ENCODE assay signal across 23 cellular contexts in the genomic region with DNA sequence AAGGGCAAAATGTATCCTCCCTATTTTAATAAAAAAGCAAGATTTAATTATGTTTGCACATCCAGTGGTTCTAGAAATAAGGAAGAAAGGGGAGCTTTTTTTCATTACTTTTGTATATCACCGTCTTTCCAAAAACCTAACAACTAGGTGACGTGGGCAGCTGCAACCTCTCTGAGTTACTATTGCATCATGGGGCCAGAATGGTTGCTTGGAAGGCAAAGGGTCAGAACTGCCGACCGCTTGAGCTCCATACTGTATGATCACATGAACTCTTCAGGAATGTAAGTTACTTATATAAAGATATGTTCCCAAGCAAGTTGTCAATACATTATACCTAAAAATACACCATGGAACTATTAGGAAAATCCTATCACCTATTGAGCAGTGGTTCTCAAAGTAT.
A peak's percentile ranks its signal among the peaks of the same experiment; 100 is the strongest.
DNase-seq lines count a peak whose midpoint lies in the region; ATAC-seq, FAIRE-seq and TF ChIP-seq lines count a peak whose summit lies in the region.
"Had no signal": no experiment of that assay in that cellular context is flagged by ENCODE, and none has a peak within 500 bp of the region (broad histone marks: within the 10 kb centered on the region; RNA-seq: fewer than 3 reads in every experiment).

No MANE protein-coding gene starts in this region.

- no peaks in the 10 kb centered on the region for H4K20me1 ChIP-seq in OCI-LY3 (ENCODE audit: insufficient read depth, low read length)
- no peaks in the 10 kb centered on the region for H4K20me1 ChIP-seq in K562 (replicated peaks; ENCODE audit: control insufficient read depth, insufficient read depth, low read length)
- H4K20me1 ChIP-seq: BLaER1 treated with 17β-estradiol and CSF1 and Interleukin-3, amounts not matched to agents 10 nM and 100 nM had no signal

- peak; percentile 23 for DNase-seq in activated CD4-positive, alpha-beta T cell treated with anti-CD3 and anti-CD28 coated beads, Interleukin-2, amount 10 ng/mL, durations not matched to agents 24 days and 14 days
- no peak for DNase-seq in activated CD4-positive, alpha-beta T cell treated with anti-CD3 and anti-CD28 coated beads for 36 hours
- no peak for DNase-seq in GM12892 (ENCODE audit: insufficient read length)
- DNase-seq in K562 (ENCODE audit: extremely low read depth in 1 of 4, low spot score in 3 of 4) = no peak
- no peak for DNase-seq in stimulated activated naive B cell treated with anti-CD40 and anti-IgM and Interleukin-4, amounts not matched to agents 10 μg/mL and 1 μg/mL and 100 μg/mL, for 72 hours
- no peak for DNase-seq in NCI-H2227 (lab: John Stamatoyannopoulos, UW; ENCODE audit: unreplicated experiment)
- no peak for DNase-seq in NCI-H1436 treated with DMSO at 0.1 percent for 48 hours (lab: John Stamatoyannopoulos, UW)
- DNase-seq: AML-193; Caco-2; Calu3; CD4-positive, alpha-beta T cell; CD8-positive, alpha-beta T cell; DMS79 treated with DMSO at 0.1 percent for 48 hours; GF-D8 had no signal

- CTCF ChIA-PET in activated CD4-positive, alpha-beta T cell treated with anti-CD3 and anti-CD28 coated beads for 36 hours (lab: Charles Lee) = interaction anchor here (0.7 kb wide), 1 partner anchor 112 kb away, joined by 3 read pairs; no protein-coding TSS in a partner anchor
- CTCF ChIA-PET in K562 (lab: Yijun Ruan, JAX; ENCODE audit: low intra/inter-chr PET ratio) = no interaction called here

- H3K4me3 Mint-ChIP-seq in activated CD4-positive, alpha-beta T cell treated with anti-CD3 and anti-CD28 coated beads, Interleukin-2, amount 10 ng/mL, durations not matched to agents 24 days and 14 days = no peak overlapping the region
- no peak overlapping the region for H3K4me3 Mint-ChIP-seq in activated CD4-positive, alpha-beta T cell treated with anti-CD3 and anti-CD28 coated beads for 36 hours
- H3K4me3 Mint-ChIP-seq in stimulated activated naive B cell treated with anti-CD40 and anti-IgM and Interleukin-4, amounts not matched to agents 10 μg/mL and 1 μg/mL and 100 μg/mL, for 72 hours = no peak overlapping the region
- H3K4me3 Mint-ChIP-seq: B cell; CD4-positive, alpha-beta T cell; CD8-positive, alpha-beta T cell had no signal

- TF ChIP-seq RAD21 in K562 (CRISPR knock-in tag; conservative IDR thresholded peaks at IDR 0.05 in 1 of 2, IDR thresholded peaks at IDR 0.05 in 1 of 2) = no peak

- in situ Hi-C loops in K562 (cut with MboI) = no loop called here

- H3K4me3 ChIP-seq in OCI-LY3 (ENCODE audit: low read length) (peak overlapping the region; percentile 58), K562 (no peak overlapping the region)
- H3K4me3 ChIP-seq: A549; BLaER1 treated with 17β-estradiol and CSF1 and Interleukin-3, amounts not matched to agents 10 nM and 100 nM had no signal

- no peak for ATAC-seq in activated CD4-positive, alpha-beta T cell treated with anti-CD3 and anti-CD28 coated beads for 36 hours
- ATAC-seq in K562 = no peak
- no peak for ATAC-seq in stimulated activated naive B cell treated with anti-CD40 and anti-IgM and Interleukin-4, amounts not matched to agents 10 μg/mL and 1 μg/mL and 100 μg/mL, for 72 hours (replicated peaks)
- ATAC-seq: A549; CD8-positive, alpha-beta T cell had no signal

- TF ChIP-seq EP300 in K562 (IDR thresholded peaks at IDR 0.05; ENCODE audit: low read length) = no peak

- H3K9me3 ChIP-seq in OCI-LY3 (ENCODE audit: insufficient read depth, low read length) (no peaks in the 10 kb centered on the region), K562 (replicated peaks; ENCODE audit: control insufficient read depth, insufficient read depth, low read depth, low read length) (no peaks in the 10 kb centered on the region)
- H3K9me3 ChIP-seq: A549; BLaER1 treated with 17β-estradiol and CSF1 and Interleukin-3, amounts not matched to agents 10 nM and 100 nM; Caco-2 had no signal

- 2% methylated on average over 4 of the region's 4 CpGs for WGBS in K562 (ENCODE audit: insufficient coverage, low coverage, missing lambda C conversion rate)

- H3K27ac Mint-ChIP-seq in activated CD4-positive, alpha-beta T cell treated with anti-CD3 and anti-CD28 coated beads, Interleukin-2, amount 10 ng/mL, durations not matched to agents 24 days and 14 days = no peak overlapping the region
- H3K27ac Mint-ChIP-seq in activated CD4-positive, alpha-beta T cell treated with anti-CD3 and anti-CD28 coated beads for 36 hours = no peak overlapping the region
- no peak overlapping the region for H3K27ac Mint-ChIP-seq in stimulated activated naive B cell treated with anti-CD40 and anti-IgM and Interleukin-4, amounts not matched to agents 10 μg/mL and 1 μg/mL and 100 μg/mL, for 72 hours
- H3K27ac Mint-ChIP-seq: B cell; CD4-positive, alpha-beta T cell; CD8-positive, alpha-beta T cell had no signal

- H3K4me1 ChIP-seq in OCI-LY3 (ENCODE audit: low read length) (peaks cover 100% of the 10 kb centered on the region), K562 (replicated peaks in 1 of 2; ENCODE audit: control insufficient read depth in 2 of 2, insufficient read depth in 2 of 2, low read length in 2 of 2) (no peaks in the 10 kb centered on the region)
- H3K4me1 ChIP-seq: A549, Caco-2 had no signal

- H3K27ac ChIP-seq in OCI-LY3 (ENCODE audit: low read length) (peak overlapping the region; percentile 100), K562 (ENCODE audit: extremely low read depth, low read depth, low read length) (no peak overlapping the region)
- H3K27ac ChIP-seq: 22Rv1; A549; BLaER1 treated with 17β-estradiol and CSF1 and Interleukin-3, amounts not matched to agents 10 nM and 100 nM; C4-2B had no signal

- TF ChIP-seq POLR2A in GM12892 (IDR thresholded peaks at IDR 0.05; ENCODE audit: low read depth, low read length) = no peak
- no peak for TF ChIP-seq POLR2A in K562 (conservative IDR thresholded peaks at IDR 0.05)

- no TSS peak for BruUV-seq in K562 (replicated peaks; lab: Mats Ljungman, UMichigan)

- H3K9ac ChIP-seq in OCI-LY3 (ENCODE audit: low read length) (peak overlapping the region; percentile 83), K562 (ENCODE audit: insufficient read depth in 1 of 2, low read depth in 2 of 2, low read length in 2 of 2) (no peak overlapping the region)
- H3K9ac ChIP-seq: BLaER1 treated with 17β-estradiol and CSF1 and Interleukin-3, amounts not matched to agents 10 nM and 100 nM had no signal

- peak overlapping the region; percentile 84 for H3K4me2 ChIP-seq in OCI-LY3 (ENCODE audit: low read length)
- H3K4me2 ChIP-seq in K562 (ENCODE audit: insufficient read depth, low read length) = no peak overlapping the region
- H3K4me2 ChIP-seq: A549; BLaER1 treated with 17β-estradiol and CSF1 and Interleukin-3, amounts not matched to agents 10 nM and 100 nM had no signal

- no peaks in the 10 kb centered on the region for H3K27me3 ChIP-seq in OCI-LY3 (ENCODE audit: low read depth, low read length)
- no peaks in the 10 kb centered on the region; a peak in 1 of 5 replicates for H3K27me3 ChIP-seq in K562 (ENCODE audit: control insufficient read depth in 2 of 2, insufficient read depth in 2 of 2, low read length in 2 of 2)
- H3K27me3 ChIP-seq: BLaER1 treated with 17β-estradiol and CSF1 and Interleukin-3, amounts not matched to agents 10 nM and 100 nM had no signal

- H3K36me3 Mint-ChIP-seq in activated CD4-positive, alpha-beta T cell treated with anti-CD3 and anti-CD28 coated beads, Interleukin-2, amount 10 ng/mL, durations not matched to agents 24 days and 14 days (ENCODE audit: low read depth) = no peaks in the 10 kb centered on the region
- H3K36me3 Mint-ChIP-seq in activated CD4-positive, alpha-beta T cell treated with anti-CD3 and anti-CD28 coated beads for 36 hours (ENCODE audit: low read depth) = no peaks in the 10 kb centered on the region
- H3K36me3 Mint-ChIP-seq in stimulated activated naive B cell treated with anti-CD40 and anti-IgM and Interleukin-4, amounts not matched to agents 10 μg/mL and 1 μg/mL and 100 μg/mL, for 72 hours = no peaks in the 10 kb centered on the region
- H3K36me3 Mint-ChIP-seq: CD8-positive, alpha-beta T cell had no signal

- peaks cover 70% of the 10 kb centered on the region for H3K79me2 ChIP-seq in OCI-LY3 (ENCODE audit: low read length)
- no peaks in the 10 kb centered on the region for H3K79me2 ChIP-seq in K562 (ENCODE audit: control insufficient read depth, insufficient read depth, low read length)

- no peaks in the 10 kb centered on the region for H3K9me1 ChIP-seq in K562 (ENCODE audit: control insufficient read depth, insufficient read depth, low read length)

- H2AFZ ChIP-seq in OCI-LY3 (ENCODE audit: low read depth, low read length) (no peak overlapping the region), K562 (ENCODE audit: low read depth, low read length) (no peak overlapping the region)

- peaks cover 3% of the 10 kb centered on the region for H3K9me3 Mint-ChIP-seq in activated CD4-positive, alpha-beta T cell treated with anti-CD3 and anti-CD28 coated beads, Interleukin-2, amount 10 ng/mL, durations not matched to agents 24 days and 14 days
- no peaks in the 10 kb centered on the region for H3K9me3 Mint-ChIP-seq in activated CD4-positive, alpha-beta T cell treated with anti-CD3 and anti-CD28 coated beads for 36 hours (ENCODE audit: low read depth)
- no peaks in the 10 kb centered on the region for H3K9me3 Mint-ChIP-seq in stimulated activated naive B cell treated with anti-CD40 and anti-IgM and Interleukin-4, amounts not matched to agents 10 μg/mL and 1 μg/mL and 100 μg/mL, for 72 hours
- H3K9me3 Mint-ChIP-seq: CD4-positive, alpha-beta T cell; CD8-positive, alpha-beta T cell had no signal

- H3K4me1 Mint-ChIP-seq in activated CD4-positive, alpha-beta T cell treated with anti-CD3 and anti-CD28 coated beads, Interleukin-2, amount 10 ng/mL, durations not matched to agents 24 days and 14 days = peaks cover 2% of the 10 kb centered on the region
- H3K4me1 Mint-ChIP-seq in activated CD4-positive, alpha-beta T cell treated with anti-CD3 and anti-CD28 coated beads for 36 hours = peaks cover 12% of the 10 kb centered on the region
- peaks cover 5 to 10% of the 10 kb centered on the region in 2 donors for H3K4me1 Mint-ChIP-seq in stimulated activated naive B cell treated with anti-CD40 and anti-IgM and Interleukin-4, amounts not matched to agents 10 μg/mL and 1 μg/mL and 100 μg/mL, for 72 hours
- H3K4me1 Mint-ChIP-seq: B cell had no signal

- FAIRE-seq in GM12892 (lab: Jason Lieb, UNC) = peak; percentile 51
- no peak for FAIRE-seq in K562 (lab: Jason Lieb, UNC)
- FAIRE-seq: A549, D721Med, G401.6, GM19239 had no signal

- no peaks in the 10 kb centered on the region for H3K36me3 ChIP-seq in OCI-LY3 (replicated peaks; ENCODE audit: low read depth, low read length)
- no peaks in the 10 kb centered on the region for H3K36me3 ChIP-seq in K562 (ENCODE audit: control insufficient read depth, insufficient read depth, low read length)
- H3K36me3 ChIP-seq: BLaER1 treated with 17β-estradiol and CSF1 and Interleukin-3, amounts not matched to agents 10 nM and 100 nM had no signal

- POLR2A ChIA-PET in activated CD4-positive, alpha-beta T cell treated with anti-CD3 and anti-CD28 coated beads for 36 hours (lab: Charles Lee) = no interaction called here
- POLR2A ChIA-PET in K562 (lab: Yijun Ruan, JAX) = interaction anchor here (0.6 kb wide), 1 partner anchor 70 kb away, joined by 5 read pairs; no protein-coding TSS in a partner anchor

- no peak for TF ChIP-seq CTCF in OCI-LY3 (IDR thresholded peaks at IDR 0.05; ENCODE audit: low read depth, low read length)
- no peak for TF ChIP-seq CTCF in K562 (IDR thresholded peaks at IDR 0.05 in 2 of 3, conservative IDR thresholded peaks at IDR 0.05 in 1 of 3; ENCODE audit: insufficient read depth in 2 of 3, low read depth in 1 of 3, low read length in 3 of 3)

- no peaks in the 10 kb centered on the region for H3K27me3 Mint-ChIP-seq in activated CD4-positive, alpha-beta T cell treated with anti-CD3 and anti-CD28 coated beads, Interleukin-2, amount 10 ng/mL, durations not matched to agents 24 days and 14 days
- no peaks in the 10 kb centered on the region for H3K27me3 Mint-ChIP-seq in activated CD4-positive, alpha-beta T cell treated with anti-CD3 and anti-CD28 coated beads for 36 hours
- H3K27me3 Mint-ChIP-seq in stimulated activated naive B cell treated with anti-CD40 and anti-IgM and Interleukin-4, amounts not matched to agents 10 μg/mL and 1 μg/mL and 100 μg/mL, for 72 hours = no peaks in the 10 kb centered on the region
- H3K27me3 Mint-ChIP-seq: CD4-positive, alpha-beta T cell had no signal

- intact Hi-C loops in activated CD4-positive, alpha-beta T cell treated with anti-CD3 and anti-CD28 coated beads, Interleukin-2, amount 10 ng/mL, durations not matched to agents 24 days and 14 days (cut with micrococcal nuclease) = no loop called here
- intact Hi-C loops in activated CD4-positive, alpha-beta T cell treated with anti-CD3 and anti-CD28 coated beads for 36 hours (cut with DNase I, micrococcal nuclease) = no loop called here
- intact Hi-C loops in K562 (cut with micrococcal nuclease) = no loop called here
